In genomic region chr9:137298983-137299521, GRCh38 we compare ENCODE assay signal across 1 cellular context.
TF ChIP-seq lines count a peak whose summit lies in the region.

No MANE protein-coding gene starts in this region.

TF ChIP-seq in GM23338, 12 proteins besides CTCF, POLR2A, EP300 and RAD21:
- TF ChIP-seq CREB1 (CRISPR knock-in tag; IDR thresholded peaks at IDR 0.05; ENCODE audit: low read depth) (no peak), ZNF462 (CRISPR knock-in tag; IDR thresholded peaks at IDR 0.05) (no peak), REST (IDR thresholded peaks at IDR 0.05; ENCODE audit: unreplicated experiment) (no peak), ZNF114 (CRISPR knock-in tag; IDR thresholded peaks at IDR 0.05) (no peak), EZH2phosphoT487 (IDR thresholded peaks at IDR 0.05; ENCODE audit: unreplicated experiment) (no peak), JUNB (IDR thresholded peaks at IDR 0.05; ENCODE audit: unreplicated experiment) (no peak), ETS1 (IDR thresholded peaks at IDR 0.05) (no peak), NANOG (IDR thresholded peaks at IDR 0.05; ENCODE audit: borderline replicate concordance) (no peak), POLR2AphosphoS5 (IDR thresholded peaks at IDR 0.05; ENCODE audit: low read depth) (no peak; the same call in 1 of the 2 replicates), EZH2 (IDR thresholded peaks at IDR 0.05; ENCODE audit: low read depth, unreplicated experiment) (no peak), STAT1 (IDR thresholded peaks at IDR 0.05; ENCODE audit: unreplicated experiment) (no peak), ZNF331 (CRISPR knock-in tag; IDR thresholded peaks at IDR 0.05; ENCODE audit: low read depth) (no peak)
